16 cellular contexts compared by ENCODE assay signal in the genomic region with DNA sequence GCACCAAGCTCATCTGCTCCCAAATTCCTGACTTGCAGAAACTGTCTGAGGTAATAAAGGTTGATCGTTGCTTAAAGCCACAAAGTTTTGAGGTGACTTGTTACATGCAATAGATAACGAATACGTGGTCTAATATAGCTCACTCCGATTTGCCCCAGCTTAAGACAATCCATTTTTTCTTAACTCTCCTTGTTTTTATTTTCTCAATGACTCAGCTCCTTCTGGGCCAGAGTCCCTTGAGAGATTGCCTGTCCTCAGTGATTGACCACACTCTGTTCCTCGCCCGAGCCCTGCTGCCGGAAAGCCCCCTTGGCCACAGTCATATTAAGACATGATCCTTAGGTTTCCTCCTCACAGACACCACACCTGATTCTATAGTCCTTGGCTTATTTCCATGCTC.
DNase-seq lines count a peak whose midpoint lies in the region; ATAC-seq and TF ChIP-seq lines count a peak whose summit lies in the region.
"Had no signal": no experiment of that assay in that cellular context is flagged by ENCODE, and none has a peak within 500 bp of the region (broad histone marks: within the 10 kb centered on the region; RNA-seq: fewer than 3 reads in every experiment).

No MANE protein-coding gene starts in this region.

- no peak for TF ChIP-seq POLR2A in IMR-90 (IDR thresholded peaks at IDR 0.05; ENCODE audit: low read depth, low read length)

- no peaks in the 10 kb centered on the region for H3K79me1 ChIP-seq in IMR-90 (ENCODE audit: low read depth in 1 of 2, low read length in 2 of 2)

- peak overlapping the region; percentile 8; the same call in 1 of the 2 replicates for H4K5ac ChIP-seq in IMR-90 (ENCODE audit: low read depth, low read length)

- H2AK9ac ChIP-seq in IMR-90 (replicated peaks; ENCODE audit: low read depth, low read length, poor library complexity): no peak overlapping the region

- H3K4me2 ChIP-seq in IMR-90 (ENCODE audit: low read depth, low read length): no peak overlapping the region

- H3K9me1 ChIP-seq in IMR-90 (ENCODE audit: insufficient read depth, low read length): peaks cover 15% of the 10 kb centered on the region

- peaks cover 30% of the 10 kb centered on the region for H3K4me1 ChIP-seq in Caco-2
- H3K4me1 ChIP-seq in IMR-90 (ENCODE audit: control insufficient read depth, insufficient read depth, low read length): peaks cover 17% of the 10 kb centered on the region
- H3K4me1 ChIP-seq: body of pancreas had no signal

- CTCF ChIA-PET in Caco-2 (lab: Charles Lee) (no interaction called here), IMR-90 (lab: Yijun Ruan, JAX) (interaction anchor here (0.6 kb wide), 1 partner anchor 18 kb away, joined by 3 read pairs; no protein-coding TSS in a partner anchor)

- H3K36me3 ChIP-seq in Caco-2 (ENCODE audit: control insufficient read depth, insufficient read depth, low read length): no peaks in the 10 kb centered on the region
- no peaks in the 10 kb centered on the region for H3K36me3 ChIP-seq in IMR-90 (ENCODE audit: control insufficient read depth, insufficient read depth, low read length)

- no peaks in the 10 kb centered on the region for H3K27me3 ChIP-seq in Caco-2 (replicated peaks; ENCODE audit: control insufficient read depth, insufficient read depth, low read length)
- H3K27me3 ChIP-seq in IMR-90 (ENCODE audit: control insufficient read depth, insufficient read depth, low read length): no peaks in the 10 kb centered on the region
- H3K27me3 ChIP-seq: body of pancreas had no signal

- dilution Hi-C loops in IMR-90 (cut with HindIII; ENCODE audit: low sequenced_read_pairs, unreplicated experiment): no loop called here

- H3K4me3 ChIP-seq in Caco-2 (ENCODE audit: low read depth, low read length): no peak overlapping the region
- no peak overlapping the region for H3K4me3 ChIP-seq in IMR-90 (ENCODE audit: insufficient read depth, low read depth, low read length)
- H3K4me3 ChIP-seq in coronary artery: no peak overlapping the region
- H3K4me3 ChIP-seq: body of pancreas had no signal

- H3K4me3 Mint-ChIP-seq in Caco-2 (ENCODE audit: unreplicated experiment) (no peak overlapping the region), endothelial cell (ENCODE audit: unreplicated experiment) (no peak overlapping the region)
- H3K4me3 Mint-ChIP-seq: effector memory CD8-positive, alpha-beta T cell; H9 had no signal

- H3K9me3 Mint-ChIP-seq in Caco-2 (ENCODE audit: unreplicated experiment): peaks cover 25% of the 10 kb centered on the region
- H3K9me3 Mint-ChIP-seq in endothelial cell (ENCODE audit: unreplicated experiment): no peaks in the 10 kb centered on the region
- H3K9me3 Mint-ChIP-seq: effector memory CD8-positive, alpha-beta T cell had no signal

- no peak overlapping the region for H3K27ac ChIP-seq in IMR-90 (ENCODE audit: insufficient read depth, low read length)
- no peak overlapping the region for H3K27ac ChIP-seq in coronary artery
- H3K27ac ChIP-seq: body of pancreas had no signal

- BruUV-seq in Caco-2 (replicated peaks; lab: Mats Ljungman, UMichigan): no TSS peak
- BruUV-seq in IMR-90 (replicated peaks; lab: Mats Ljungman, UMichigan): no TSS peak

- DNase-seq in Caco-2 (no peak), IMR-90 (peak; percentile 48), astrocyte of the hippocampus (ENCODE audit: low read depth, low spot score) (peak; percentile 67), iris pigment epithelial cell (ENCODE audit: low read depth) (peak; percentile 63), NCI-H82 (lab: John Stamatoyannopoulos, UW) (no peak), endothelial cell (ENCODE audit: low spot score) (no peak), coronary artery (ENCODE audit: low spot score) (no peak)
- DNase-seq: body of pancreas; DMS53; effector memory CD8-positive, alpha-beta T cell; H9; Kasumi-1; NCI-H2081 treated with DMSO at 0.1 percent for 48 hours; T-helper 9 cell had no signal

- intact Hi-C loops in Caco-2 (cut with micrococcal nuclease; ENCODE audit: unreplicated experiment): no loop called here
- intact Hi-C loops in IMR-90 (cut with micrococcal nuclease): loop anchor here (5.0 kb wide), 2 partner anchors 81 to 126 kb away; no protein-coding TSS in a partner anchor

- H4K91ac ChIP-seq in IMR-90 (ENCODE audit: insufficient read depth, low read depth, low read length): no peak overlapping the region; the same call in 1 of the 2 replicates

- H3K18ac ChIP-seq in IMR-90 (ENCODE audit: low read depth, low read length): peak overlapping the region; percentile 42; the same call in 1 of the 2 replicates

- POLR2A ChIA-PET in Caco-2 (lab: Charles Lee): no interaction called here
- POLR2A ChIA-PET in IMR-90 (lab: Charles Lee; ENCODE audit: unreplicated experiment): no interaction called here

- TF ChIP-seq RAD21 in IMR-90 (IDR thresholded peaks at IDR 0.05; ENCODE audit: low read length): no peak

- H3K36me3 Mint-ChIP-seq in Caco-2 (ENCODE audit: insufficient read depth, unreplicated experiment) (no peaks in the 10 kb centered on the region), endothelial cell (ENCODE audit: low read depth, unreplicated experiment) (no peaks in the 10 kb centered on the region)

- peak overlapping the region; percentile 68 for H2BK20ac ChIP-seq in IMR-90 (ENCODE audit: low read depth, low read length)

- H3K14ac ChIP-seq in IMR-90 (replicated peaks; ENCODE audit: low read depth, low read length): no peak overlapping the region; the same call in 1 of the 2 replicates

- H3K9me3 ChIP-seq in Caco-2: no peaks in the 10 kb centered on the region
- H3K9me3 ChIP-seq in IMR-90 (ENCODE audit: control insufficient read depth, insufficient read depth, low read length): no peaks in the 10 kb centered on the region; the same call in 1 of the 2 replicates
- H3K9me3 ChIP-seq: body of pancreas had no signal

- ATAC-seq in IMR-90 (ENCODE audit: low read depth) (0 out of 2 replicates have a peak, but pooled peaks have one; percentile 26), HG03520 (IDR thresholded peaks at IDR 0.05; ENCODE audit: unreplicated experiment) (no peak)
- ATAC-seq: body of pancreas; effector memory CD8-positive, alpha-beta T cell; Right ventricle myocardium inferior had no signal

- H3K4ac ChIP-seq in IMR-90 (ENCODE audit: low read depth, low read length): peak overlapping the region; percentile 47

- in situ Hi-C loops in IMR-90 (cut with MboI; ENCODE audit: low sequenced_read_pairs): no loop called here

- H3K27ac Mint-ChIP-seq in Caco-2 (ENCODE audit: unreplicated experiment) (peak overlapping the region; percentile 56), endothelial cell (ENCODE audit: unreplicated experiment) (no peak overlapping the region)
- H3K27ac Mint-ChIP-seq: effector memory CD8-positive, alpha-beta T cell; H9 had no signal

- H3K4me1 Mint-ChIP-seq in Caco-2 (ENCODE audit: low read depth, unreplicated experiment) (peaks cover 32% of the 10 kb centered on the region), endothelial cell (ENCODE audit: unreplicated experiment) (no peaks in the 10 kb centered on the region)

- H3K27me3 Mint-ChIP-seq in Caco-2 (ENCODE audit: insufficient read depth, unreplicated experiment) (no peaks in the 10 kb centered on the region), endothelial cell (ENCODE audit: unreplicated experiment) (no peaks in the 10 kb centered on the region)

- no peak overlapping the region for H3K23ac ChIP-seq in IMR-90 (ENCODE audit: low read depth, low read length)

- H2AFZ ChIP-seq in IMR-90 (replicated peaks; ENCODE audit: low read length, poor library complexity): no peak overlapping the region

- WGBS in IMR-90 (ENCODE audit: extremely low coverage in 2 of 2, insufficient read length in 1 of 2), 2 experiments: 85% methylated on average over 6 of the region's 7 CpGs; no CpG with 5 or more reads in 1 of the 2 experiments

- H3K9ac ChIP-seq in IMR-90 (ENCODE audit: low read depth, low read length): no peak overlapping the region

- peak overlapping the region; percentile 17; the same call in 1 of the 2 replicates for H2AK5ac ChIP-seq in IMR-90 (ENCODE audit: low read depth, low read length)

- no peak overlapping the region for H2BK5ac ChIP-seq in IMR-90 (ENCODE audit: low read depth, low read length, poor library complexity, severe bottlenecking)

- no peaks in the 10 kb centered on the region for H4K20me1 ChIP-seq in IMR-90 (ENCODE audit: insufficient read depth, low read length)

- peak overlapping the region; percentile 79 for H2BK120ac ChIP-seq in IMR-90 (ENCODE audit: low read depth, low read length)

- no peak for TF ChIP-seq CTCF in Caco-2 (IDR thresholded peaks at IDR 0.05; ENCODE audit: insufficient read depth in 1 of 2, low read depth in 1 of 2, low read length in 1 of 2, severe bottlenecking in 1 of 2, unreplicated experiment in 1 of 2)
- TF ChIP-seq CTCF in IMR-90 (conservative IDR thresholded peaks at IDR 0.05; ENCODE audit: low read depth, low read length): no peak
- no peak for TF ChIP-seq CTCF in endothelial cell (IDR thresholded peaks at IDR 0.05; ENCODE audit: unreplicated experiment)
- TF ChIP-seq CTCF in coronary artery (IDR thresholded peaks at IDR 0.05): no peak

- H2BK15ac ChIP-seq in IMR-90 (ENCODE audit: low read depth, low read length): peak overlapping the region; percentile 56; the same call in 2 of the 3 replicates

- peak overlapping the region in 1 of 2 experiments; percentile 59; a peak in 1 of 4 replicates for H4K8ac ChIP-seq in IMR-90 (ENCODE audit: low read depth in 2 of 2, low read length in 2 of 2)

- H3K56ac ChIP-seq in IMR-90 (ENCODE audit: extremely low read depth, insufficient read depth, low read length): no peak overlapping the region

TF ChIP-seq in IMR-90, 13 proteins besides CTCF, POLR2A, EP300 and RAD21 (continues in another document):
- no peak for TF ChIP-seq RFX5 (IDR thresholded peaks at IDR 0.05; ENCODE audit: low read depth, low read length)
- no peak for TF ChIP-seq ELK1 (IDR thresholded peaks at IDR 0.05; ENCODE audit: borderline replicate concordance, low read depth, low read length)
- 0 out of 2 replicates have a peak, but pooled peaks have one; percentile 7 for TF ChIP-seq FOS (IDR thresholded peaks at IDR 0.05; ENCODE audit: low read depth, low read length)
- peak; percentile 73 for TF ChIP-seq NFE2L2 (IDR thresholded peaks at IDR 0.05; ENCODE audit: low read depth, low read length)
- TF ChIP-seq MAZ (IDR thresholded peaks at IDR 0.05; ENCODE audit: borderline replicate concordance, low read depth, low read length): no peak
- no peak for TF ChIP-seq CEBPB (IDR thresholded peaks at IDR 0.05; ENCODE audit: low read depth, low read length)

Comparison
In these comparisons a context has a peak if more than half of its experiments do, and no peak if none do; other contexts are left out.
1. DNase-seq: peak in IMR-90 (single experiment), astrocyte of the hippocampus (single experiment) and iris pigment epithelial cell (single experiment); none in Caco-2 (0 of 2), NCI-H82 (single experiment), endothelial cell (single experiment) and coronary artery (single experiment).